11 cellular contexts compared by ENCODE assay signal in the genomic region with DNA sequence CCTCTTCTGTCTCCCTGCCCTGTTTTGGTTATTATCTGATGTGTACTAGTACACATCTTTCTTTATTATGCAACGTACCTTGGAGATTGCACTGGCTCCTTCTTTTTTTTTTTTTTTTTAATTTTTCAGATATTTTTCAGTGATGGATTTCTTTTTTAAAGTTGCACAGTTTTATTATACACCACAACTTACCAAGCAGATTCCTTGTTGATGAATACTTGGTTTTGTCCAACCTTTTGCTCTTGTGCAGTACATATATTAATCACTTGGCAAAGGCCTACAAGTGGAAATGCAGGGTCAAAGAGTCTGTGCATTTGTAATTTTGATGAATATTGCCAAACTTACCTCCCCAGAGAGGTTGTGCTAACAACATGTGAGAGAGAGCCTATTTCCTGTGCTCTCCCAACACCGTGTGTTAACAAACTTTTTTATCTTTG. TPM values are rescaled to one million over a fixed set of nuclear protein-coding genes. Genes with fewer than 3 reads are reported as not detected.
DNase-seq lines count a peak whose midpoint lies in the region; ATAC-seq and TF ChIP-seq lines count a peak whose summit lies in the region.
"Had no signal": no experiment of that assay in that cellular context is flagged by ENCODE, and none has a peak within 500 bp of the region (broad histone marks: within the 10 kb centered on the region; RNA-seq: fewer than 3 reads in every experiment).

No MANE protein-coding gene starts in this region.

- H3K9ac ChIP-seq in fibroblast of lung (ENCODE audit: insufficient read depth, low read length) = no peak overlapping the region
- peak overlapping the region; percentile 66 for H3K9ac ChIP-seq in skeletal muscle satellite cell (ENCODE audit: low read depth, low read length)

- H4K20me1 ChIP-seq in fibroblast of lung (ENCODE audit: control insufficient read depth, extremely low read depth, insufficient read depth, low read length) = no peaks in the 10 kb centered on the region

- H3K9me3 ChIP-seq in RWPE2 (ENCODE audit: severe bottlenecking) = no peaks in the 10 kb centered on the region
- no peaks in the 10 kb centered on the region for H3K9me3 ChIP-seq in fibroblast of lung (ENCODE audit: control insufficient read depth, insufficient read depth, low read depth, low read length)
- no peaks in the 10 kb centered on the region for H3K9me3 ChIP-seq in skeletal muscle satellite cell (replicated peaks; ENCODE audit: low read length)
- H3K9me3 ChIP-seq: SJCRH30 had no signal

- TF ChIP-seq CTCF in RWPE2 (IDR thresholded peaks at IDR 0.05; ENCODE audit: poor library complexity, severe bottlenecking) = no peak
- no peak for TF ChIP-seq CTCF in fibroblast of lung (conservative IDR thresholded peaks at IDR 0.05 in 1 of 2, IDR thresholded peaks at IDR 0.05 in 1 of 2; ENCODE audit: low read depth in 1 of 2, low read length in 2 of 2)

- no peaks in the 10 kb centered on the region for H3K36me3 ChIP-seq in RWPE2 (ENCODE audit: low read depth)
- H3K36me3 ChIP-seq in fibroblast of lung (ENCODE audit: control insufficient read depth, insufficient read depth, low read length) = no peaks in the 10 kb centered on the region
- H3K36me3 ChIP-seq in skeletal muscle satellite cell (ENCODE audit: insufficient read depth, low read length) = no peaks in the 10 kb centered on the region
- H3K36me3 ChIP-seq: SJCRH30 had no signal

- H3K4me1 ChIP-seq in RWPE2 (ENCODE audit: insufficient read depth, poor library complexity, severe bottlenecking) (peaks cover 58% of the 10 kb centered on the region), fibroblast of lung (ENCODE audit: control insufficient read depth, extremely low read depth, insufficient read depth, low read length) (peaks cover 43% of the 10 kb centered on the region), skeletal muscle satellite cell (ENCODE audit: control insufficient read depth, insufficient read depth, low read length) (peaks cover 72% of the 10 kb centered on the region)

- H3K79me2 ChIP-seq in fibroblast of lung (ENCODE audit: control insufficient read depth, insufficient read depth, low read length) = no peaks in the 10 kb centered on the region

- no peak overlapping the region for H2AFZ ChIP-seq in fibroblast of lung (ENCODE audit: low read length)

- H3K4me3 ChIP-seq in RWPE2 (ENCODE audit: severe bottlenecking) (no peak overlapping the region), fibroblast of lung (replicated peaks in 1 of 4; ENCODE audit: control extremely low read depth in 1 of 4, insufficient read depth in 1 of 4, low read depth in 3 of 4, low read length in 4 of 4) (no peak overlapping the region), skeletal muscle satellite cell (ENCODE audit: low read length) (peak overlapping the region; percentile 26)
- H3K4me3 ChIP-seq: SJCRH30 had no signal

- ATAC-seq in RWPE2 (ENCODE audit: low read depth) (peak; percentile 42), HG02571 (IDR thresholded peaks at IDR 0.05; ENCODE audit: unreplicated experiment) (no peak)

- DNase-seq in GM03348 (ENCODE audit: low spot score) (peak; percentile 45), RWPE2 (ENCODE audit: low spot score) (peak; percentile 3), fibroblast of lung (ENCODE audit: low read depth in 2 of 2) (peak; percentile 87 to 90), hypothalamus (lab: John Stamatoyannopoulos, UW) (no peak), medulla oblongata (ENCODE audit: extremely low spot score) (no peak), DMS 273 (lab: John Stamatoyannopoulos, UW; ENCODE audit: unreplicated experiment) (no peak)
- DNase-seq: effector memory CD4-positive, alpha-beta T cell; NCI-H1417 treated with DMSO at 0.1 percent for 48 hours had no signal

- H3K27ac ChIP-seq in RWPE2 (ENCODE audit: poor library complexity, severe bottlenecking) (peak overlapping the region; percentile 98), fibroblast of lung (ENCODE audit: insufficient read depth, low read length) (peak overlapping the region; percentile 79)
- H3K27ac ChIP-seq: SJCRH30 had no signal

- H3K27me3 ChIP-seq in RWPE2 (ENCODE audit: insufficient read depth, poor library complexity, severe bottlenecking) (no peaks in the 10 kb centered on the region), fibroblast of lung (ENCODE audit: control insufficient read depth, insufficient read depth, low read length) (no peaks in the 10 kb centered on the region), skeletal muscle satellite cell (ENCODE audit: control insufficient read depth, insufficient read depth, low read length) (no peaks in the 10 kb centered on the region)
- H3K27me3 ChIP-seq: SJCRH30 had no signal

- H3K4me2 ChIP-seq in fibroblast of lung (ENCODE audit: extremely low read depth, insufficient read depth, low read length) = peak overlapping the region; percentile 42
- H3K4me2 ChIP-seq in skeletal muscle satellite cell (ENCODE audit: low read length) = peak overlapping the region; percentile 72

RNA-seq across cellular contexts. Expression of a gene that starts 50.1 kb away (rescaled TPM):
- total RNA-seq in fibroblast of lung = 21.8 and 41.0 TPM in 2 replicates
- 19.1 and 34.2 TPM in 2 replicates for polyA plus RNA-seq in fibroblast of lung
- 23.1 and 33.6 TPM in 2 replicates for polyA plus RNA-seq in fibroblast of lung (2012)
- 60.4 and 109 TPM in 2 replicates for polyA minus RNA-seq in fibroblast of lung (ENCODE audit: low replicate concordance)
- 20.3 and 25.3 TPM in 2 replicates for total RNA-seq in skeletal muscle satellite cell (2012; rRNA removed)

Comparison
In these comparisons a context has a peak if more than half of its experiments do, and no peak if none do; other contexts are left out.
1. DNase-seq: peak in GM03348 (single experiment), RWPE2 (single experiment) and fibroblast of lung (2 of 2); none in hypothalamus (0 of 51), medulla oblongata (single experiment) and DMS 273 (single experiment).